In the genomic region with DNA sequence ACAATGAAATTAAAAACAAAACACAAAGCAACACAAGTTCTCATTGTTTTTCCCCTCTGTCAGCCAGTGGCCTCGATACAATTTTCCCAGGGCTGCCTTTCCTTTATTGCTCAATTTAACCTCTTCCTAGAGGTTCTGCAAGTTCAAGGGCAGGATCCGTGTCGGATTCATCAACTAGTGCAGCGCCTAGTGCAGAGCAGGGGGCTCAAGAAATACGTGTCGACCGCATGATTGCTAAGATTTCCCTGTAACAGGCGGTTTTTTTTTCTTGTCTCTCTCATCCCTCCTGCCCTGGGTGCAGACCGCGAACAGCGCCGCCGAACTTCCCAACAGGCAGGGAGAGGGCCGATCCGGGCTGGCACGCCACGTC, we compare ENCODE assay signal across 8 cellular contexts. TPM values are rescaled to one million over a fixed set of nuclear protein-coding genes. Genes with fewer than 3 reads are reported as not detected.
DNase-seq lines count a peak whose midpoint lies in the region; ATAC-seq lines count a peak whose summit lies in the region.

No MANE protein-coding gene starts in this region.

- 0 to 1% methylated on average over 17 of the region's 17 CpGs for WGBS in ectodermal cell, 2 experiments

- H3K27ac ChIP-seq in SJSA1 (peak overlapping the region; percentile 94), ectodermal cell (ENCODE audit: insufficient read depth, low read depth, low read length, poor library complexity, severe bottlenecking) (no peak overlapping the region)

- H3K27me3 ChIP-seq in SJSA1 (replicated peaks) (no peaks in the 10 kb centered on the region), ectodermal cell (ENCODE audit: control insufficient read depth, insufficient read depth, low read length, poor library complexity, severe bottlenecking) (peaks cover 75% of the 10 kb centered on the region), neuron (ENCODE audit: insufficient read depth, low read length) (peaks cover 41% of the 10 kb centered on the region)

- peak overlapping the region; percentile 94 for H2AFZ ChIP-seq in neuron (ENCODE audit: low read depth, low read length)

- H3K4me1 ChIP-seq in SJSA1 (replicated peaks) (peaks cover 49% of the 10 kb centered on the region), ectodermal cell (ENCODE audit: control insufficient read depth, insufficient read depth, low read length) (peaks cover 23% of the 10 kb centered on the region), neuron (ENCODE audit: insufficient read depth, low read length) (peaks cover 26% of the 10 kb centered on the region)

- peaks cover 29% of the 10 kb centered on the region for H3K36me3 ChIP-seq in SJSA1
- H3K36me3 ChIP-seq in ectodermal cell (ENCODE audit: control insufficient read depth, insufficient read depth, low read length), result no peaks in the 10 kb centered on the region
- no peaks in the 10 kb centered on the region for H3K36me3 ChIP-seq in neuron (ENCODE audit: insufficient read depth, low read length)

- DNase-seq in activated CD4-positive, CD25-positive, alpha-beta regulatory T cell treated with anti-CD3 and anti-CD28 coated beads, Interleukin-2, amount 50 U/mL, for 72 hours, result no peak
- DNase-seq in SJSA1 (ENCODE audit: low read depth in 1 of 2, low spot score in 2 of 2) (no peak), NCI-H446 treated with DMSO at 0.1 percent for 48 hours (lab: John Stamatoyannopoulos, UW) (no peak), HuH-7.5 (ENCODE audit: low spot score) (no peak)

- H3K9me3 ChIP-seq in SJSA1 (replicated peaks), result no peaks in the 10 kb centered on the region
- no peaks in the 10 kb centered on the region for H3K9me3 ChIP-seq in ectodermal cell (ENCODE audit: control insufficient read depth, low read length)
- no peaks in the 10 kb centered on the region for H3K9me3 ChIP-seq in neuron (ENCODE audit: low read length)

- ATAC-seq in activated CD4-positive, CD25-positive, alpha-beta regulatory T cell treated with anti-CD3 and anti-CD28 coated beads, Interleukin-2, amount 50 U/mL, for 24 hours, result peak; percentile 8 to 9
- ATAC-seq in GM21447 (IDR thresholded peaks at IDR 0.05; ENCODE audit: unreplicated experiment), result no peak

- H3K4me3 ChIP-seq in SJSA1 (peak overlapping the region; percentile 79), ectodermal cell (ENCODE audit: insufficient read depth, low read depth, low read length) (peak overlapping the region; percentile 40), neuron (ENCODE audit: low read length) (peak overlapping the region; percentile 41)

RNA-seq across cellular contexts. Expression of gene BHLHE40, which starts 1.4 kb away (rescaled TPM):
- total RNA-seq in SJSA1 (2014; rRNA removed; shearing (Covaris generic)), result 6.3 and 8.4 TPM in 2 replicates
- 0.91 TPM for polyA plus RNA-seq in ectodermal cell (2013, experiment 1 of 4)
- 0.37 TPM for polyA plus RNA-seq in ectodermal cell (2013, experiment 2 of 4)
- 0.59 TPM for polyA plus RNA-seq in ectodermal cell (2013, experiment 3 of 4)
- polyA plus RNA-seq in ectodermal cell (2013, experiment 4 of 4), result 0.32 TPM
